ENCODE assay signal across 12 cellular contexts in genomic region chr10:99945286-99945685, GRCh38.
DNase-seq lines count a peak whose midpoint lies in the region; ATAC-seq and TF ChIP-seq lines count a peak whose summit lies in the region.
"Had no signal": no experiment of that assay in that cellular context is flagged by ENCODE, and none has a peak within 500 bp of the region (broad histone marks: within the 10 kb centered on the region; RNA-seq: fewer than 3 reads in every experiment).

No MANE protein-coding gene starts in this region.

- no peak overlapping the region for H3K27ac Mint-ChIP-seq in CD4-positive, alpha-beta T cell

- H3K9me3 Mint-ChIP-seq in CD4-positive, alpha-beta T cell, result no peaks in the 10 kb centered on the region

- H2AFZ ChIP-seq in parathyroid adenoma, result no peak overlapping the region

- H3K4me2 ChIP-seq in parathyroid adenoma (ENCODE audit: low read length), result no peak overlapping the region

- POLR2A ChIA-PET in AG04450 (lab: Yijun Ruan, JAX), result interaction anchor here (1.2 to 1.6 kb wide), 2 partner anchors 39 to 61 kb away, joined by 4 read pairs; no protein-coding TSS in a partner anchor
- POLR2A ChIA-PET in CD4-positive, alpha-beta T cell (lab: Charles Lee), result no interaction called here

- H3K36me3 ChIP-seq in RWPE2 (ENCODE audit: low read depth), result peaks cover 30% of the 10 kb centered on the region
- H3K36me3 ChIP-seq in parathyroid adenoma (ENCODE audit: control insufficient read depth, insufficient read depth, low read length), result no peaks in the 10 kb centered on the region

- H3K36me3 Mint-ChIP-seq in CD4-positive, alpha-beta T cell (ENCODE audit: low read depth), result peaks cover 8% of the 10 kb centered on the region

- H3K27me3 ChIP-seq in AG04450 (ENCODE audit: control insufficient read depth, insufficient read depth, low read length) (no peaks in the 10 kb centered on the region), RWPE2 (ENCODE audit: insufficient read depth, poor library complexity, severe bottlenecking) (no peaks in the 10 kb centered on the region), parathyroid adenoma (ENCODE audit: control insufficient read depth, insufficient read depth, low read length) (no peaks in the 10 kb centered on the region)
- no peaks in the 10 kb centered on the region for H3K27me3 ChIP-seq in CD4-positive, alpha-beta T cell (ENCODE audit: control insufficient read depth, insufficient read depth, low read length)

- H3K9me3 ChIP-seq in AG04450 (ENCODE audit: control insufficient read depth, insufficient read depth, low read length), result peaks cover 3% of the 10 kb centered on the region; the same call in 1 of the 2 replicates
- H3K9me3 ChIP-seq in RWPE2 (ENCODE audit: severe bottlenecking), result no peaks in the 10 kb centered on the region
- no peaks in the 10 kb centered on the region for H3K9me3 ChIP-seq in parathyroid adenoma (ENCODE audit: control insufficient read depth, low read length)
- no peaks in the 10 kb centered on the region for H3K9me3 ChIP-seq in CD4-positive, alpha-beta T cell (ENCODE audit: control insufficient read depth, low read length)

- no peaks in the 10 kb centered on the region for H3K27me3 Mint-ChIP-seq in CD4-positive, alpha-beta T cell
- H3K27me3 Mint-ChIP-seq: central memory CD8-positive, alpha-beta T cell had no signal

- H3K4me1 ChIP-seq in RWPE2 (ENCODE audit: insufficient read depth, poor library complexity, severe bottlenecking) (peaks cover 52% of the 10 kb centered on the region), parathyroid adenoma (peaks cover 50% of the 10 kb centered on the region)

- TF ChIP-seq CTCF in AG04450 (IDR thresholded peaks at IDR 0.05; ENCODE audit: low read depth, low read length) (no peak), RWPE2 (IDR thresholded peaks at IDR 0.05; ENCODE audit: poor library complexity, severe bottlenecking) (no peak), parathyroid adenoma (IDR thresholded peaks at IDR 0.05) (no peak)
- TF ChIP-seq CTCF in CD4-positive, alpha-beta T cell (IDR thresholded peaks at IDR 0.05), result no peak

- CTCF ChIA-PET in AG04450 (lab: Charles Lee), result interaction anchor here (0.6 to 1.2 kb wide), 5 partner anchors 27 to 102 kb away, joined by 3 to 4 read pairs (median 3); partner anchors contain the start of gene DNMBP
- CTCF ChIA-PET in CD4-positive, alpha-beta T cell (lab: Charles Lee), result no interaction called here

- H3K27ac ChIP-seq in AG04450 (ENCODE audit: low read depth, low read length) (no peak overlapping the region), RWPE2 (ENCODE audit: poor library complexity, severe bottlenecking) (peak overlapping the region; percentile 35), parathyroid adenoma (peak overlapping the region; percentile 67)
- no peak overlapping the region for H3K27ac ChIP-seq in CD4-positive, alpha-beta T cell (ENCODE audit: low read depth, low read length)
- H3K27ac ChIP-seq: SK-N-MC had no signal

- peak; percentile 85 for ATAC-seq in RWPE2 (ENCODE audit: low read depth)
- no peak for ATAC-seq in CD4-positive, alpha-beta T cell (ENCODE audit: poor library complexity)
- ATAC-seq in GM21717 (IDR thresholded peaks at IDR 0.05; ENCODE audit: unreplicated experiment), result no peak
- ATAC-seq in HG02759 (IDR thresholded peaks at IDR 0.05; ENCODE audit: unreplicated experiment), result no peak

- peak; percentile 67 for DNase-seq in AG04450 (ENCODE audit: low read depth, low spot score)
- no peak for DNase-seq in RWPE2 (ENCODE audit: low spot score)
- DNase-seq in fibroblast of the conjunctiva (ENCODE audit: low read depth), result peak; percentile 91
- no peak for DNase-seq in SKM-1 treated with dmso at 0.1 percent for 144 hours (lab: John Stamatoyannopoulos, UW; ENCODE audit: unreplicated experiment)
- DNase-seq in CD4-positive, alpha-beta T cell, result no peak
- DNase-seq: H7, NCI-H2107 had no signal

- no peak overlapping the region for H3K4me3 Mint-ChIP-seq in CD4-positive, alpha-beta T cell
- H3K4me3 Mint-ChIP-seq: central memory CD8-positive, alpha-beta T cell had no signal

- no peaks in the 10 kb centered on the region for H3K4me1 Mint-ChIP-seq in CD4-positive, alpha-beta T cell (ENCODE audit: low read depth)

- peaks cover 70% of the 10 kb centered on the region for H3K79me2 ChIP-seq in parathyroid adenoma

- no peak overlapping the region for H3K9ac ChIP-seq in parathyroid adenoma

- H3K4me3 ChIP-seq in AG04450 (ENCODE audit: low read depth, low read length), result no peak overlapping the region
- H3K4me3 ChIP-seq in RWPE2 (ENCODE audit: severe bottlenecking), result no peak overlapping the region
- no peak overlapping the region for H3K4me3 ChIP-seq in parathyroid adenoma (ENCODE audit: low read depth, low read length)
- H3K4me3 ChIP-seq: SK-N-MC had no signal

- intact Hi-C loops in CD4-positive, alpha-beta T cell (cut with DNase I, micrococcal nuclease), result no loop called here

Comparison
In these comparisons a context has a peak if more than half of its experiments do, and no peak if none do; other contexts are left out.
1. DNase-seq: peak in AG04450 (single experiment) and fibroblast of the conjunctiva (single experiment); none in RWPE2 (single experiment), SKM-1 treated with dmso at 0.1 percent for 144 hours (single experiment) and CD4-positive, alpha-beta T cell (0 of 10).
2. H3K27ac ChIP-seq: peak in RWPE2 (single experiment) and parathyroid adenoma (single experiment); none in AG04450 (single experiment) and CD4-positive, alpha-beta T cell (single experiment).